In genomic region chr9:21371467-21371866, GRCh38 we compare ENCODE assay signal across 6 cellular contexts. TPM values are rescaled to one million over a fixed set of nuclear protein-coding genes. Genes with fewer than 3 reads are reported as not detected.
"Had no signal": no experiment of that assay in that cellular context is flagged by ENCODE, and none has a peak within 500 bp of the region (broad histone marks: within the 10 kb centered on the region; RNA-seq: fewer than 3 reads in every experiment).

No MANE protein-coding gene starts in this region.

RNA-seq across cellular contexts. Expression of gene IFNA13, which starts 3.6 kb away (rescaled TPM):
- total RNA-seq: M059J, PC-3, Peyer's patch, Right ventricle myocardium superior, SJSA1 had no signal
- polyA plus RNA-seq: SK-N-SH had no signal

RNA-seq across cellular contexts. Expression of gene IFNA2, which starts 13.7 kb away (rescaled TPM):
- total RNA-seq: M059J, PC-3, Peyer's patch, Right ventricle myocardium superior, SJSA1 had no signal
- polyA plus RNA-seq: SK-N-SH had no signal

RNA-seq across cellular contexts. Expression of gene IFNA6, which starts 20.8 kb away (rescaled TPM):
- total RNA-seq: M059J, PC-3, Peyer's patch, Right ventricle myocardium superior, SJSA1 had no signal
- polyA plus RNA-seq: SK-N-SH had no signal

RNA-seq across cellular contexts. Expression of gene IFNA8, which starts 37.5 kb away (rescaled TPM):
- total RNA-seq: M059J, PC-3, Peyer's patch, Right ventricle myocardium superior, SJSA1 had no signal
- polyA plus RNA-seq: SK-N-SH had no signal
